8 cellular contexts compared by ENCODE assay signal in the genomic region with DNA sequence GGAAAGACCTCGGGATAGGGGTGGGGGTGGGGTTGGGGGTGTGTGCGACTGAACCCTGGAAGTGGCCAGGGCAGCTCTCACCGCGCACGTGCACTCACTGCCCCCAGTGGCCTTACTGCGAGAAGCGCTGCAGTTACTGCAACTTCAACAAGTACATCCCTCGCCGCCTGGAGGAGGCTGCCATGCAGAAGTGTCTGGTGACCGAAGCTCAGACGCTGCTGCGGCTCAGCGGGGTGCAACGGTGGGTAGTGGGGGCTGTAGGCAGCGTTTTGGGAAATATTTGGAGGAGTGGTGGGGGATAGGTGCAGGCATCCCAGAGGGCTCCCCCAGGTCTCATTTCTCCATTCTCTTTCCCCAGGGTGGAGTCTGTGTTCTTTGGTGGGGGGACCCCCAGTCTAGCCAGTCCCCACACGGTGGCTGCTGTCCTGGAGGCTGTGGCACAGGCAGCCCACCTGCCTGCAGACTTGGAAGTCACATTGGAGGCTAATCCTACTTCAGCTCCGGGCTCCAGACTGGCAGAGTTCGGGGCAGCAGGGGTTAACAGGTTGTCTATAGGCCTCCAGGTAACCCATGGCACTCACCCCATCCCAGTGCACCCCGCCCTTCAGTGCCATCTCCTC.
DNase-seq lines count a peak whose midpoint lies in the region; ATAC-seq and TF ChIP-seq lines count a peak whose summit lies in the region.

No MANE protein-coding gene starts in this region.

- H3K36me3 ChIP-seq in Loucy (ENCODE audit: insufficient read depth, low read length): peaks cover 11% of the 10 kb centered on the region; the same call in 1 of the 2 replicates
- peaks cover 11% of the 10 kb centered on the region for H3K36me3 ChIP-seq in neutrophil

- H3K27me3 ChIP-seq in Loucy (ENCODE audit: insufficient read depth, low read length, poor library complexity, severe bottlenecking) (no peaks in the 10 kb centered on the region), neutrophil (peaks cover 20% of the 10 kb centered on the region)

- H3K4me3 ChIP-seq in Loucy (ENCODE audit: low read length, poor library complexity, severe bottlenecking): peak overlapping the region; percentile 97
- peak overlapping the region; percentile 68 to 74 for H3K4me3 ChIP-seq in neutrophil (ENCODE audit: low read depth in 1 of 2, low read length in 1 of 2)

- H3K4me2 ChIP-seq in Loucy (ENCODE audit: low read depth, low read length, poor library complexity, severe bottlenecking): peak overlapping the region; percentile 97

- ATAC-seq in GM19467 (IDR thresholded peaks at IDR 0.05; ENCODE audit: unreplicated experiment): no peak

- H2AFZ ChIP-seq in Loucy (ENCODE audit: low read length): peak overlapping the region; percentile 94

- H3K79me2 ChIP-seq in Loucy (ENCODE audit: insufficient read depth, low read length): peaks cover 19% of the 10 kb centered on the region; the same call in 1 of the 2 replicates

- peak; percentile 64 for TF ChIP-seq CTCF in GM10248 (IDR thresholded peaks at IDR 0.05; ENCODE audit: control extremely low read depth, extremely low read depth, low read depth, missing control alignments)
- TF ChIP-seq CTCF in Loucy (conservative IDR thresholded peaks at IDR 0.05; ENCODE audit: low read length): peak; percentile 69
- peak; percentile 45 for TF ChIP-seq CTCF in neutrophil (IDR thresholded peaks at IDR 0.05)

- CTCF ChIA-PET in GM10248 (lab: Yijun Ruan, JAX): interaction anchor here (0.7 to 2.3 kb wide), 30 partner anchors 8 to 306 kb away, joined by 3 to 19 read pairs (median 4); a partner anchor contains a TSS

- peak overlapping the region; percentile 92 for H3K9ac ChIP-seq in Loucy (ENCODE audit: low read depth, low read length, poor library complexity, severe bottlenecking)

- peaks cover 4% of the 10 kb centered on the region for H3F3A ChIP-seq in Loucy (ENCODE audit: low read depth)

- H3K9me3 ChIP-seq in Loucy (ENCODE audit: insufficient read depth, low read depth, low read length): no peaks in the 10 kb centered on the region
- H3K9me3 ChIP-seq in neutrophil: no peaks in the 10 kb centered on the region

- peak; percentile 77 for DNase-seq in GM10248 (ENCODE audit: extremely low spot score)
- peak; percentile 71 for DNase-seq in SHP77 treated with DMSO at 0.1 percent for 48 hours (lab: John Stamatoyannopoulos, UW)
- DNase-seq in activated gamma-delta T cell treated with Interleukin-2 at 50 U/mL for 16 hours: peak; percentile 58
- DNase-seq in foreskin melanocyte: peak; percentile 61
- peak; percentile 18 for DNase-seq in superior temporal gyrus (ENCODE audit: extremely low spot score)

- H3K27ac ChIP-seq in neutrophil: peak overlapping the region; percentile 80

- H4K20me1 ChIP-seq in Loucy (ENCODE audit: insufficient read depth, low read length, poor library complexity, severe bottlenecking): peaks cover 6% of the 10 kb centered on the region

- POLR2A ChIA-PET in GM10248 (lab: Yijun Ruan, JAX): no interaction called here

- H3K9me2 ChIP-seq in Loucy (replicated peaks; ENCODE audit: low read depth, low read length): no peaks in the 10 kb centered on the region

- H3K4me1 ChIP-seq in Loucy (ENCODE audit: insufficient read depth, low read length, poor library complexity, severe bottlenecking) (peaks cover 21% of the 10 kb centered on the region), neutrophil (ENCODE audit: control insufficient read depth in 1 of 2, insufficient read depth in 1 of 2, low read depth in 1 of 2, low read length in 1 of 2) (peaks cover 45 to 49% of the 10 kb centered on the region in 2 experiments)

Comparison
In these comparisons a context has a peak if more than half of its experiments do, and no peak if none do; other contexts are left out.
1. DNase-seq: peak in every context shown above with its lines; median percentile 77 in GM10248; 71 in SHP77 treated with DMSO at 0.1 percent for 48 hours; 61 in foreskin melanocyte; 58 in activated gamma-delta T cell treated with Interleukin-2 at 50 U/mL for 16 hours; 18 in superior temporal gyrus.